ENCODE assay signal across 13 cellular contexts in the genomic region with DNA sequence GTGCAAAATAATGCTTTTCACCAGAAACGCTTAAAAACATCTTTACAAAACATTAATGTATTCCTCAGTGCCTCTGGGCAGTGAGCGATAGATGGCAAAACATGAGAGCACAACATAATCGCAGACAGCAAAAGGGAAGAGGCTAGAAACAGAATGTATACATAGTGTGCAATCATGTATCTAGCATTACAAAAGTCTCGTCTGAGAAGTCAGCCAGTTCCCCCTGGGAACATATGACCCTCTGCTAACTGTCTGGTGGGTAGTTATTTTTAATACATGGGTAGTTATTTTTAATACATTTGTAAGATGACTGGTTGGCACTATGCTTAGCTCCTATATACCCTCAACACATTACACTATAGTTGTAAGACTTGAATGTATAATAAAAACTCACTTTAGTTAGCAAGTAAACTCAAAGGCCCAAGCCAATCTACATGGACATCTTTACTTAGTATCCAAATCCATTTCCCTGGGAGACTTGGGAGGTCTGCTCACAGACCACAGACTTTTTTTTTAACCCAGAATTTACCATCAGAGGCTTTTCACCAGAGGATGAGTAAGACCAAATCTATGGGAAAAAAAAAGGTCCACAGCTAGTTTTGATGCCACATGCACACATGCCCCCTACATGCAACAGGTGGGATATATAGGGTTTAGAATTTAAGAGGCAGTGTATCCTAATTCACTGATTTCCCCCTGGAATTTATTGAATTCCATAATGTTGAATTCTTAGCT.
A peak's percentile ranks its signal among the peaks of the same experiment; 100 is the strongest.
DNase-seq lines count a peak whose midpoint lies in the region; ATAC-seq and TF ChIP-seq lines count a peak whose summit lies in the region.
"Had no signal": no experiment of that assay in that cellular context is flagged by ENCODE, and none has a peak within 500 bp of the region (broad histone marks: within the 10 kb centered on the region; RNA-seq: fewer than 3 reads in every experiment).

No MANE protein-coding gene starts in this region.

- no peak overlapping the region for H3K4ac ChIP-seq in neuronal stem cell (ENCODE audit: low read length)

- H3K14ac ChIP-seq in neuronal stem cell (ENCODE audit: low read length): no peak overlapping the region

- H3K27ac ChIP-seq in neuronal stem cell (replicated peaks; ENCODE audit: low read length): no peak overlapping the region
- H3K27ac ChIP-seq in aorta (ENCODE audit: low read depth in 1 of 2, low read length in 2 of 2): no peak overlapping the region
- H3K27ac ChIP-seq: stomach had no signal

- DNase-seq in GM06990 (ENCODE audit: extremely low read depth, insufficient read length): no peak
- DNase-seq in M059J (ENCODE audit: low read depth): peak; percentile 75
- DNase-seq in cardiac fibroblast (ENCODE audit: low read depth in 2 of 2): peak; percentile 8 to 56
- no peak for DNase-seq in nephron progenitor cell
- no peak for DNase-seq in activated naive CD4-positive, alpha-beta T cell treated with anti-CD3 and anti-CD28 coated beads, Interleukin-2, amount 10 ng/mL, durations not matched to agents 7 days and 5 days
- no peak for DNase-seq in stimulated activated CD4-positive, alpha-beta T cell treated with anti-CD3 and anti-CD28 coated beads, Interleukin-1b, Interleukin-23, amount 100 ng/mL, for 48 hours
- DNase-seq in neuronal stem cell (ENCODE audit: low spot score): no peak
- DNase-seq in aorta: no peak
- DNase-seq: effector memory CD8-positive, alpha-beta T cell; stimulated activated CD4-positive, alpha-beta T cell treated with anti-CD3 and anti-CD28 coated beads, Interleukin-12 subunit alpha, Interleukin-12 subunit beta, amount 100 ng/mL, for 4 hours; stomach; T1000 had no signal

- no peak overlapping the region for H2BK120ac ChIP-seq in neuronal stem cell (ENCODE audit: low read depth, low read length)

- no peak overlapping the region for H2BK15ac ChIP-seq in neuronal stem cell (ENCODE audit: low read length)

- CTCF ChIA-PET in activated naive CD4-positive, alpha-beta T cell treated with anti-CD3 and anti-CD28 coated beads, Interleukin-2, amount 10 ng/mL, durations not matched to agents 7 days and 5 days (lab: Charles Lee): interaction anchor here (1.0 to 1.5 kb wide), 2 partner anchors 32 to 120 kb away, joined by 3 to 10 read pairs; no protein-coding TSS in a partner anchor

- H2BK12ac ChIP-seq in neuronal stem cell (ENCODE audit: low read length): no peak overlapping the region

- WGBS in neuronal stem cell (ENCODE audit: extremely low coverage in 2 of 2, insufficient read length in 2 of 2, insufficient replicate concordance in 1 of 2), 2 donors: no CpG with 5 or more reads among the region's 4 CpGs
- WGBS in aorta, 2 donors: 60 to 69% methylated on average over 4 of the region's 4 CpGs

- no peaks in the 10 kb centered on the region for H3K27me3 ChIP-seq in GM06990 (replicated peaks; ENCODE audit: control insufficient read depth, insufficient read depth, low read length)
- no peaks in the 10 kb centered on the region for H3K27me3 ChIP-seq in neuronal stem cell (ENCODE audit: control insufficient read depth in 3 of 3, insufficient read depth in 3 of 3, low read depth in 1 of 3, low read length in 3 of 3)
- H3K27me3 ChIP-seq in aorta (ENCODE audit: control insufficient read depth in 1 of 2, insufficient read depth in 2 of 2, low read length in 1 of 2): no peaks in the 10 kb centered on the region
- H3K27me3 ChIP-seq: stomach had no signal

- no peak for ATAC-seq in aorta (ENCODE audit: low FRiP score)
- ATAC-seq: effector memory CD8-positive, alpha-beta T cell had no signal

- TF ChIP-seq CTCF in GM06990 (IDR thresholded peaks at IDR 0.05; ENCODE audit: insufficient read depth, low read length, poor library complexity, severe bottlenecking): peak; percentile 27
- TF ChIP-seq CTCF in cardiac fibroblast (IDR thresholded peaks at IDR 0.05; ENCODE audit: low read depth, low read length): peak; percentile 39
- peak; percentile 13 for TF ChIP-seq CTCF in nephron progenitor cell (IDR thresholded peaks at IDR 0.05)

- H2BK5ac ChIP-seq in neuronal stem cell (ENCODE audit: low read length): no peak overlapping the region

- H3K4me3 Mint-ChIP-seq in nephron progenitor cell: no peak overlapping the region
- no peak overlapping the region for H3K4me3 Mint-ChIP-seq in activated naive CD4-positive, alpha-beta T cell treated with anti-CD3 and anti-CD28 coated beads, Interleukin-2, amount 10 ng/mL, durations not matched to agents 7 days and 5 days
- H3K4me3 Mint-ChIP-seq: effector memory CD8-positive, alpha-beta T cell had no signal

- H3K36me3 Mint-ChIP-seq in nephron progenitor cell (ENCODE audit: low read depth): peaks cover 21% of the 10 kb centered on the region
- H3K36me3 Mint-ChIP-seq in activated naive CD4-positive, alpha-beta T cell treated with anti-CD3 and anti-CD28 coated beads, Interleukin-2, amount 10 ng/mL, durations not matched to agents 7 days and 5 days: peaks cover 6% of the 10 kb centered on the region

- H2AFZ ChIP-seq in neuronal stem cell (ENCODE audit: low read length): no peak overlapping the region

- H3K4me1 ChIP-seq in neuronal stem cell (ENCODE audit: control insufficient read depth in 2 of 2, insufficient read depth in 1 of 2, low read depth in 1 of 2, low read length in 2 of 2) (peaks cover 2 to 10% of the 10 kb centered on the region in 2 donors), aorta (ENCODE audit: control insufficient read depth in 1 of 2, insufficient read depth in 2 of 2, low read length in 2 of 2) (no peaks in the 10 kb centered on the region)

- intact Hi-C loops in aorta (cut with DNase I): no loop called here

- H3K9me3 Mint-ChIP-seq in nephron progenitor cell: no peaks in the 10 kb centered on the region
- no peaks in the 10 kb centered on the region for H3K9me3 Mint-ChIP-seq in activated naive CD4-positive, alpha-beta T cell treated with anti-CD3 and anti-CD28 coated beads, Interleukin-2, amount 10 ng/mL, durations not matched to agents 7 days and 5 days
- H3K9me3 Mint-ChIP-seq: effector memory CD8-positive, alpha-beta T cell had no signal

- H3K4me2 ChIP-seq in neuronal stem cell (ENCODE audit: insufficient read depth, low read length, poor library complexity, severe bottlenecking): no peak overlapping the region

- H3K18ac ChIP-seq in neuronal stem cell (ENCODE audit: low read length): no peak overlapping the region

- no peaks in the 10 kb centered on the region for H3K9me3 ChIP-seq in neuronal stem cell (replicated peaks in 1 of 2; ENCODE audit: control insufficient read depth in 2 of 2, insufficient read depth in 1 of 2, low read depth in 1 of 2, low read length in 2 of 2)
- H3K9me3 ChIP-seq in aorta (ENCODE audit: control insufficient read depth, low read length): no peaks in the 10 kb centered on the region

- H3K36me3 ChIP-seq in GM06990 (ENCODE audit: control insufficient read depth, insufficient read depth, low read length): no peaks in the 10 kb centered on the region
- no peaks in the 10 kb centered on the region for H3K36me3 ChIP-seq in neuronal stem cell (replicated peaks in 1 of 2; ENCODE audit: control insufficient read depth in 2 of 2, insufficient read depth in 2 of 2, low read length in 2 of 2)
- no peaks in the 10 kb centered on the region for H3K36me3 ChIP-seq in aorta (ENCODE audit: control insufficient read depth in 1 of 2, insufficient read depth in 2 of 2, low read length in 1 of 2)

- H3K79me1 ChIP-seq in neuronal stem cell (ENCODE audit: low read depth, low read length): no peaks in the 10 kb centered on the region

- H3K9ac ChIP-seq in neuronal stem cell (ENCODE audit: low read depth, low read length, poor library complexity): no peak overlapping the region

- no peak overlapping the region for H2AK5ac ChIP-seq in neuronal stem cell (ENCODE audit: low read depth, low read length)

- H3K27me3 Mint-ChIP-seq in nephron progenitor cell (ENCODE audit: low read depth, poor library complexity): no peaks in the 10 kb centered on the region
- no peaks in the 10 kb centered on the region for H3K27me3 Mint-ChIP-seq in activated naive CD4-positive, alpha-beta T cell treated with anti-CD3 and anti-CD28 coated beads, Interleukin-2, amount 10 ng/mL, durations not matched to agents 7 days and 5 days
- H3K27me3 Mint-ChIP-seq: effector memory CD8-positive, alpha-beta T cell had no signal

- H3K4me3 ChIP-seq in GM06990 (replicated peaks; ENCODE audit: low read depth, low read length) (no peak overlapping the region), cardiac fibroblast (replicated peaks in 1 of 2; ENCODE audit: low read depth in 2 of 2, low read length in 2 of 2) (no peak overlapping the region), neuronal stem cell (ENCODE audit: low read length in 2 of 2) (no peak overlapping the region), aorta (ENCODE audit: low read length in 2 of 2) (no peak overlapping the region)
- H3K4me3 ChIP-seq: stomach had no signal

- no peak overlapping the region for H4K91ac ChIP-seq in neuronal stem cell (ENCODE audit: low read depth, low read length, poor library complexity)

- no peak overlapping the region for H4K8ac ChIP-seq in neuronal stem cell (ENCODE audit: low read depth, low read length)

- peaks cover 13% of the 10 kb centered on the region for H3K4me1 Mint-ChIP-seq in nephron progenitor cell
- no peaks in the 10 kb centered on the region for H3K4me1 Mint-ChIP-seq in activated naive CD4-positive, alpha-beta T cell treated with anti-CD3 and anti-CD28 coated beads, Interleukin-2, amount 10 ng/mL, durations not matched to agents 7 days and 5 days

- H3K23ac ChIP-seq in neuronal stem cell (ENCODE audit: low read depth, low read length, poor library complexity): no peak overlapping the region

- no peak overlapping the region for H3K27ac Mint-ChIP-seq in nephron progenitor cell
- H3K27ac Mint-ChIP-seq in activated naive CD4-positive, alpha-beta T cell treated with anti-CD3 and anti-CD28 coated beads, Interleukin-2, amount 10 ng/mL, durations not matched to agents 7 days and 5 days: no peak overlapping the region
- H3K27ac Mint-ChIP-seq: activated T-helper 2 cell treated with anti-CD3 and anti-CD28 coated beads, Interferon-gamma antibody, Interleukin-2, Interleukin-4, amounts not matched to agents 10 μg/mL and 5 μg/mL and 100 μg/mL, durations not matched to agents 14 hours and 24 hours and 36 hours; effector memory CD8-positive, alpha-beta T cell had no signal

Comparison
In these comparisons a context has a peak if more than half of its experiments do, and no peak if none do; other contexts are left out.
1. DNase-seq: peak in M059J (single experiment) and cardiac fibroblast (2 of 2); none in GM06990 (single experiment), nephron progenitor cell (single experiment), activated naive CD4-positive, alpha-beta T cell treated with anti-CD3 and anti-CD28 coated beads, Interleukin-2, amount 10 ng/mL, durations not matched to agents 7 days and 5 days (single experiment), stimulated activated CD4-positive, alpha-beta T cell treated with anti-CD3 and anti-CD28 coated beads, Interleukin-1b, Interleukin-23, amount 100 ng/mL, for 48 hours (single experiment), neuronal stem cell (single experiment) and aorta (0 of 2).
2. Peak in every context shown above with its lines, with median percentiles within 50 percentile points of each other: CTCF ChIP-seq.